1 cellular context compared by ENCODE assay signal in genomic region chr3:100682854-100683760, GRCh38.
TF ChIP-seq lines count a peak whose summit lies in the region.

No MANE protein-coding gene starts in this region.

TF ChIP-seq in GM12878, 131 proteins besides CTCF, POLR2A, EP300 and RAD21 (continued from another document):
- no peak for TF ChIP-seq BCLAF1 (IDR thresholded peaks at IDR 0.05)
